25 cellular contexts compared by ENCODE assay signal in genomic region chr9:124882221-124882620, GRCh38. TPM values are rescaled to one million over a fixed set of nuclear protein-coding genes. Genes with fewer than 3 reads are reported as not detected.
DNase-seq lines count a peak whose midpoint lies in the region; ATAC-seq and TF ChIP-seq lines count a peak whose summit lies in the region.
"Had no signal": no experiment of that assay in that cellular context is flagged by ENCODE, and none has a peak within 500 bp of the region (broad histone marks: within the 10 kb centered on the region; RNA-seq: fewer than 3 reads in every experiment).

No MANE protein-coding gene starts in this region.

- peaks cover 10 to 80% (median 74%) of the 10 kb centered on the region in 10 experiments for H3K4me1 ChIP-seq in BLaER1 treated with 17β-estradiol and CSF1 and Interleukin-3, amounts not matched to agents 10 nM and 100 nM
- H3K4me1 ChIP-seq in HUES6 (ENCODE audit: control insufficient read depth, insufficient read depth, low read length) (peaks cover 31% of the 10 kb centered on the region), Peyer's patch (no peaks in the 10 kb centered on the region)
- H3K4me1 ChIP-seq: SJCRH30 had no signal

- TF ChIP-seq POLR2A in Peyer's patch (IDR thresholded peaks at IDR 0.05), result no peak

- H3K27me3 ChIP-seq in BLaER1 treated with 17β-estradiol and CSF1 and Interleukin-3, amounts not matched to agents 10 nM and 100 nM, result no peaks in the 10 kb centered on the region
- H3K27me3 ChIP-seq in HUES6 (ENCODE audit: control insufficient read depth, insufficient read depth, low read length) (no peaks in the 10 kb centered on the region), Peyer's patch (no peaks in the 10 kb centered on the region)
- H3K27me3 ChIP-seq: SJCRH30 had no signal

- H3K4me3 ChIP-seq in BLaER1 treated with 17β-estradiol and CSF1 and Interleukin-3, amounts not matched to agents 10 nM and 100 nM, result 0 out of 20 replicates have a peak overlapping the region, but pooled peaks of 1 of the 10 experiments have one; percentile 7
- H3K4me3 ChIP-seq in HUES6 (ENCODE audit: low read depth, low read length), result no peak overlapping the region
- H3K4me3 ChIP-seq in Peyer's patch, result no peak overlapping the region
- H3K4me3 ChIP-seq in foreskin fibroblast (ENCODE audit: low read depth in 1 of 2, low read length in 2 of 2), result no peak overlapping the region
- H3K4me3 ChIP-seq: SJCRH30 had no signal

- H3K4me2 ChIP-seq in BLaER1 treated with 17β-estradiol and CSF1 and Interleukin-3, amounts not matched to agents 10 nM and 100 nM, result peak overlapping the region; percentile 2 to 95 (median 79); a peak in 21 of 22 replicates
- H3K4me2 ChIP-seq: KMS-11 had no signal

- intact Hi-C loops in posterior vena cava (cut with DNase I), result no loop called here

- peak overlapping the region in 8 of 11 experiments; percentile 6 to 65 (median 34); a peak in 11 of 22 replicates for H3K9ac ChIP-seq in BLaER1 treated with 17β-estradiol and CSF1 and Interleukin-3, amounts not matched to agents 10 nM and 100 nM
- peak overlapping the region; percentile 7 for H3K9ac ChIP-seq in HUES6 (ENCODE audit: low read length)
- H3K9ac ChIP-seq: KMS-11 had no signal

- ATAC-seq in GM18868 (IDR thresholded peaks at IDR 0.05; ENCODE audit: unreplicated experiment), result no peak
- ATAC-seq: Panc1 had no signal

- H4K20me1 ChIP-seq in BLaER1 treated with 17β-estradiol and CSF1 and Interleukin-3, amounts not matched to agents 10 nM and 100 nM, result peaks cover 13 to 54% (median 24%) of the 10 kb centered on the region in 11 experiments

- peak overlapping the region in 5 of 11 experiments; percentile 35 to 95 (median 91); a peak in 10 of 22 replicates for H3K27ac ChIP-seq in BLaER1 treated with 17β-estradiol and CSF1 and Interleukin-3, amounts not matched to agents 10 nM and 100 nM
- no peak overlapping the region for H3K27ac ChIP-seq in HUES6 (ENCODE audit: low read depth, low read length)
- no peak overlapping the region for H3K27ac ChIP-seq in Peyer's patch
- H3K27ac ChIP-seq: C4-2B, KMS-11, SJCRH30 had no signal

- DNase-seq in left kidney (ENCODE audit: low read depth, low spot score) (peak; percentile 63), posterior vena cava (ENCODE audit: low spot score) (peak; percentile 16), Peyer's patch (no peak), foreskin fibroblast (no peak)
- DNase-seq: Calu3; CD8-positive, alpha-beta memory T cell; DMS153; HCEC 1CT; IMR-90; NCI-H1092 treated with DMSO at 0.1 percent for 48 hours; NCI-H1436 treated with DMSO at 0.1 percent for 48 hours; NCI-H1930; NCI-H226; NCI-H524; NCI-H774; NK-92 treated with Interleukin-12 subunit alpha and Interleukin-12 subunit beta, amount 100 ng/mL, for 24 hours; SJCRH30 had no signal

- H3K9me3 ChIP-seq in BLaER1 treated with 17β-estradiol and CSF1 and Interleukin-3, amounts not matched to agents 10 nM and 100 nM (replicated peaks in 1 of 11), result no peaks in the 10 kb centered on the region
- no peaks in the 10 kb centered on the region for H3K9me3 ChIP-seq in HUES6 (ENCODE audit: control insufficient read depth, insufficient read depth, low read depth, low read length)
- H3K9me3 ChIP-seq in Peyer's patch, result no peaks in the 10 kb centered on the region
- H3K9me3 ChIP-seq: SJCRH30 had no signal

- H3K36me3 ChIP-seq in BLaER1 treated with 17β-estradiol and CSF1 and Interleukin-3, amounts not matched to agents 10 nM and 100 nM, result peaks cover 23 to 92% (median 42%) of the 10 kb centered on the region in 11 experiments
- peaks cover 30% of the 10 kb centered on the region for H3K36me3 ChIP-seq in HUES6 (ENCODE audit: control insufficient read depth, insufficient read depth, low read length)
- peaks cover 0 to 86% (median 0%) of the 10 kb centered on the region in 3 donors for H3K36me3 ChIP-seq in Peyer's patch

- TF ChIP-seq CTCF in Peyer's patch (IDR thresholded peaks at IDR 0.05), result no peak
- TF ChIP-seq CTCF in foreskin fibroblast (IDR thresholded peaks at IDR 0.05; ENCODE audit: low read depth, low read length), result no peak

RNA-seq across cellular contexts. Expression of gene ARPC5L, which starts 20.3 kb away (rescaled TPM):
- 10 to 100 TPM; 23.1 to 23.4 TPM for total RNA-seq in posterior vena cava
- total RNA-seq in Peyer's patch, result 10 to 100 TPM; 15.7 to 23.5 (median 18.0) TPM

RNA-seq across cellular contexts. Expression of gene RPL35, which starts 20.5 kb away (rescaled TPM):
- total RNA-seq in posterior vena cava, result 1,000 to 10,000 TPM in 1 of 2 donors, 100 to 1,000 TPM in 1; 997 to 1,074 TPM
- total RNA-seq in Peyer's patch, result 1,000 to 10,000 TPM in 1 of 4 donors, 100 to 1,000 TPM in 3; 462 to 1,338 (median 588) TPM

RNA-seq across cellular contexts. Expression of gene WDR38, which starts 29.0 kb away (rescaled TPM):
- total RNA-seq in posterior vena cava, result not detected
- not detected for total RNA-seq in Peyer's patch
- total RNA-seq: Calu3; CD8-positive, alpha-beta memory T cell; G401; HT1080; IMR-90; SJCRH30 had no signal

RNA-seq across cellular contexts. Expression of gene GOLGA1, which starts 58.7 kb away (rescaled TPM):
- total RNA-seq in posterior vena cava (10 to 100 TPM; 21.0 to 21.5 TPM), Peyer's patch (10 to 100 TPM; 27.0 to 52.8 (median 37.3) TPM)

Comparison
In these comparisons a context has a peak if more than half of its experiments do, and no peak if none do; other contexts are left out.
1. DNase-seq: peak in left kidney (single experiment) and posterior vena cava (single experiment); none in Peyer's patch (0 of 3) and foreskin fibroblast (0 of 2).